9 cellular contexts compared by ENCODE assay signal in the genomic region with DNA sequence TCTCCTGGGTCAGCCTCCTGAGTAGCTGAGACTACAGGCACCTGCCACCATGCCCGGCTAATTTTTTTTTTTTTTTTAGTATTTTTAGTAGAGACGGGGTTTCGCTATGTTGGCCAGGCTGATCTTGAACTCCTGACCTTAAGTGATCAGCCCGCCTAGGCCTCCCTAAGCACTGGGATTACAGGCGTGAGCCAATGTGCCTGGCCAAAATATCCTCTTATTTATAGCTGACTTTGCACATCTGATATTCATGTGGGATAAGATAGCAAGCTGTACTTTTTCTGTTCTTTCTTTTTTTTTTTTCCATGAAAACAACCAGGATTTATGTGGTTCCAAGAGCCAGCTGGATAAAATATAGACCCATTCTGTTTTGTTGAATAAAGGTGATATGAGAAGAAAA. TPM values are rescaled to one million over a fixed set of nuclear protein-coding genes. Genes with fewer than 3 reads are reported as not detected.
DNase-seq lines count a peak whose midpoint lies in the region; ATAC-seq and TF ChIP-seq lines count a peak whose summit lies in the region.
"Had no signal": no experiment of that assay in that cellular context is flagged by ENCODE, and none has a peak within 500 bp of the region (broad histone marks: within the 10 kb centered on the region; RNA-seq: fewer than 3 reads in every experiment).

No MANE protein-coding gene starts in this region.

- no peak for TF ChIP-seq CTCF in left ventricle myocardium inferior (IDR thresholded peaks at IDR 0.05; ENCODE audit: borderline replicate concordance)
- TF ChIP-seq CTCF in upper lobe of right lung (IDR thresholded peaks at IDR 0.05): no peak

- intact Hi-C loops in left ventricle myocardium inferior (cut with micrococcal nuclease): no loop called here
- intact Hi-C loops in cardiac septum (cut with DNase I): no loop called here
- intact Hi-C loops in activated T-helper 2 cell treated with anti-CD3 and anti-CD28 coated beads, Interferon-gamma antibody, Interleukin-2, Interleukin-4, amounts not matched to agents 10 μg/mL and 5 μg/mL and 100 μg/mL, durations not matched to agents 14 hours and 24 hours and 36 hours (cut with micrococcal nuclease): loop anchor here (5.0 kb wide), 1 partner anchor 95 kb away; no protein-coding TSS in a partner anchor
- intact Hi-C loops in upper lobe of right lung (cut with DNase I): no loop called here

- H3K36me3 Mint-ChIP-seq in activated T-helper 2 cell treated with anti-CD3 and anti-CD28 coated beads, Interferon-gamma antibody, Interleukin-2, Interleukin-4, amounts not matched to agents 10 μg/mL and 5 μg/mL and 100 μg/mL, durations not matched to agents 14 hours and 24 hours and 36 hours (ENCODE audit: low read depth): peaks cover 49% of the 10 kb centered on the region
- H3K36me3 Mint-ChIP-seq in naive B cell: no peaks in the 10 kb centered on the region

- H3K9me3 Mint-ChIP-seq in activated T-helper 2 cell treated with anti-CD3 and anti-CD28 coated beads, Interferon-gamma antibody, Interleukin-2, Interleukin-4, amounts not matched to agents 10 μg/mL and 5 μg/mL and 100 μg/mL, durations not matched to agents 14 hours and 24 hours and 36 hours: no peaks in the 10 kb centered on the region
- H3K9me3 Mint-ChIP-seq in naive B cell: no peaks in the 10 kb centered on the region

- ATAC-seq in naive B cell (ENCODE audit: low read depth in 2 of 2): no peak
- no peak for ATAC-seq in upper lobe of right lung
- ATAC-seq in HG02571 (IDR thresholded peaks at IDR 0.05; ENCODE audit: unreplicated experiment): no peak
- ATAC-seq in HG02840 (IDR thresholded peaks at IDR 0.05; ENCODE audit: low FRiP score, unreplicated experiment): no peak
- ATAC-seq: SK-N-SH treated with all-trans-retinoic acid at 6 μM for 48 hours had no signal

- peaks cover 71% of the 10 kb centered on the region for H3K4me1 Mint-ChIP-seq in activated T-helper 2 cell treated with anti-CD3 and anti-CD28 coated beads, Interferon-gamma antibody, Interleukin-2, Interleukin-4, amounts not matched to agents 10 μg/mL and 5 μg/mL and 100 μg/mL, durations not matched to agents 14 hours and 24 hours and 36 hours (ENCODE audit: low read depth)
- peaks cover 12 to 30% (median 30%) of the 10 kb centered on the region in 3 donors for H3K4me1 Mint-ChIP-seq in naive B cell

- H3K27ac ChIP-seq in left ventricle myocardium inferior (replicated peaks) (peak overlapping the region; percentile 44), upper lobe of right lung (peak overlapping the region; percentile 78)

- peak overlapping the region; percentile 59 for H3K4me3 Mint-ChIP-seq in activated T-helper 2 cell treated with anti-CD3 and anti-CD28 coated beads, Interferon-gamma antibody, Interleukin-2, Interleukin-4, amounts not matched to agents 10 μg/mL and 5 μg/mL and 100 μg/mL, durations not matched to agents 14 hours and 24 hours and 36 hours (ENCODE audit: low read depth)
- H3K4me3 Mint-ChIP-seq in naive B cell: peak overlapping the region in 6 of 8 donors; percentile 22 to 90 (median 70)

- H3K9me3 ChIP-seq in left ventricle myocardium inferior (replicated peaks) (no peaks in the 10 kb centered on the region), upper lobe of right lung (no peaks in the 10 kb centered on the region)

- no peak overlapping the region for H3K4me3 ChIP-seq in left ventricle myocardium inferior
- no peak overlapping the region for H3K4me3 ChIP-seq in upper lobe of right lung

- H3K4me1 ChIP-seq in left ventricle myocardium inferior (peaks cover 27% of the 10 kb centered on the region), upper lobe of right lung (peaks cover 61% of the 10 kb centered on the region)

- H3K27me3 Mint-ChIP-seq in activated T-helper 2 cell treated with anti-CD3 and anti-CD28 coated beads, Interferon-gamma antibody, Interleukin-2, Interleukin-4, amounts not matched to agents 10 μg/mL and 5 μg/mL and 100 μg/mL, durations not matched to agents 14 hours and 24 hours and 36 hours (ENCODE audit: low read depth): no peaks in the 10 kb centered on the region
- no peaks in the 10 kb centered on the region for H3K27me3 Mint-ChIP-seq in naive B cell

- no peak for DNase-seq in left ventricle myocardium inferior
- DNase-seq in cardiac septum (ENCODE audit: low spot score): no peak
- no peak for DNase-seq in activated T-helper 2 cell treated with anti-CD3 and anti-CD28 coated beads, Interferon-gamma antibody, Interleukin-2, Interleukin-4, amounts not matched to agents 10 μg/mL and 5 μg/mL and 100 μg/mL, durations not matched to agents 14 hours and 24 hours and 36 hours (ENCODE audit: low spot score)
- no peak for DNase-seq in naive B cell
- no peak for DNase-seq in upper lobe of right lung
- no peak for DNase-seq in AML-193 (lab: John Stamatoyannopoulos, UW)

- H3K27ac Mint-ChIP-seq in activated T-helper 2 cell treated with anti-CD3 and anti-CD28 coated beads, Interferon-gamma antibody, Interleukin-2, Interleukin-4, amounts not matched to agents 10 μg/mL and 5 μg/mL and 100 μg/mL, durations not matched to agents 14 hours and 24 hours and 36 hours: peak overlapping the region; percentile 71
- H3K27ac Mint-ChIP-seq in naive B cell: peak overlapping the region in 2 of 6 donors; percentile 21 to 66

- H3K36me3 ChIP-seq in left ventricle myocardium inferior: peaks cover 8% of the 10 kb centered on the region
- no peaks in the 10 kb centered on the region for H3K36me3 ChIP-seq in upper lobe of right lung

- no peaks in the 10 kb centered on the region for H3K27me3 ChIP-seq in left ventricle myocardium inferior (ENCODE audit: low read depth)
- H3K27me3 ChIP-seq in upper lobe of right lung: no peaks in the 10 kb centered on the region

RNA-seq across cellular contexts. Expression of gene XBP1, which starts 12.1 kb away (rescaled TPM):
- total RNA-seq in left ventricle myocardium inferior (75.9 TPM), cardiac septum (81.2 TPM), upper lobe of right lung (255 TPM)
- 146 and 152 TPM in 2 replicates for total RNA-seq in activated T-helper 2 cell treated with anti-CD3 and anti-CD28 coated beads, Interferon-gamma antibody, Interleukin-2, Interleukin-4, amounts not matched to agents 10 μg/mL and 5 μg/mL and 100 μg/mL, durations not matched to agents 14 hours and 24 hours and 36 hours
- polyA plus RNA-seq in naive B cell (ENCODE audit: low read depth in 6 of 6): 100 to 1,000 TPM in 1 of 6 donors, 10 to 100 TPM in 5; 64.0 to 138 (median 75.1) TPM

RNA-seq across cellular contexts. Expression of gene CCDC117, which starts 40.0 kb away (rescaled TPM):
- 10.1 TPM for total RNA-seq in left ventricle myocardium inferior
- total RNA-seq in cardiac septum: 12.3 TPM
- 33.9 and 38.6 TPM in 2 replicates for total RNA-seq in activated T-helper 2 cell treated with anti-CD3 and anti-CD28 coated beads, Interferon-gamma antibody, Interleukin-2, Interleukin-4, amounts not matched to agents 10 μg/mL and 5 μg/mL and 100 μg/mL, durations not matched to agents 14 hours and 24 hours and 36 hours
- polyA plus RNA-seq in naive B cell (ENCODE audit: low read depth in 6 of 6): 10 to 100 TPM in 5 of 6 donors, 1 to 10 TPM in 1; 9.9 to 30.0 (median 19.5) TPM
- total RNA-seq in upper lobe of right lung: 19.7 TPM
